ENCODE assay signal across 7 cellular contexts in the genomic region with DNA sequence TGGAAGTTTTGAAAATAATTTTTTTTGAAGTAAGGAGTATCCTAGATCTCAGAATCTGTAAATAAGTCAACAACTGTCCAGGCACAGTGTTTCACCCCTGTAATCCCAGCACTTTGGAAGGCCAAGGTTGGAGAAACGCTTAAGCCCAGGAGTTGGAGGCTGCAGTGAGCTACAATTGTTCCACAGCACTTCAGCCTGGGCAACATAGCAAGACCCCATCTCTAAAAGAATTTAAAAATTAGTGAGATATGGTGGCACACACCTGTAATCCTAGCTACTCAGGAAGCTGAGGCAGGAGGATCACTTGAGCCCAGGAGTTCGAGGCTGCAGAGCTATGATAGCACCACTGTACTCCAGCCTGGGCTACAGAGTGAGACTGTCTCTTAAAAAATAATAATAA.
"Had no signal": no experiment of that assay in that cellular context is flagged by ENCODE, and none has a peak within 500 bp of the region (broad histone marks: within the 10 kb centered on the region; RNA-seq: fewer than 3 reads in every experiment).

No MANE protein-coding gene starts in this region.

- H3K9me3 Mint-ChIP-seq: GM23338 had no signal

- H3K4me3 Mint-ChIP-seq: GM23338, H9, HFFc6 had no signal

- ATAC-seq: GM23338, K562 had no signal

- H3K27ac Mint-ChIP-seq: GM23338, H9, HFFc6 had no signal

- DNase-seq: H9, HCEC 1CT, HFFc6, IMR-90, KG1 had no signal

- H3K4me3 ChIP-seq: GM23338, K562 had no signal
